In genomic region chr6:75213112-75213511, GRCh38 we compare ENCODE assay signal across 1 cellular context.
TF ChIP-seq lines count a peak whose summit lies in the region.

No MANE protein-coding gene starts in this region.

TF ChIP-seq in H1, 55 proteins besides CTCF, POLR2A, EP300 and RAD21:
- TF ChIP-seq EZH2 (IDR thresholded peaks at IDR 0.05; ENCODE audit: low read depth, low read length, severe bottlenecking) (no peak), E2F6 (IDR thresholded peaks at IDR 0.05) (no peak), POU5F1 (IDR thresholded peaks at IDR 0.05; ENCODE audit: low read depth, low read length) (peak; percentile 49; the same call in 1 of the 2 replicates), NANOG (IDR thresholded peaks at IDR 0.05; ENCODE audit: insufficient read depth, low read depth, low read length, poor library complexity, severe bottlenecking) (peak; percentile 77), CEBPB (IDR thresholded peaks at IDR 0.05; ENCODE audit: low read depth, low read length) (no peak), CHD7 (IDR thresholded peaks at IDR 0.05; ENCODE audit: insufficient replicate concordance, low read length) (peak; percentile 29), TEAD4 (IDR thresholded peaks at IDR 0.05; ENCODE audit: low read depth, low read length) (no peak)
